In the genomic region with DNA sequence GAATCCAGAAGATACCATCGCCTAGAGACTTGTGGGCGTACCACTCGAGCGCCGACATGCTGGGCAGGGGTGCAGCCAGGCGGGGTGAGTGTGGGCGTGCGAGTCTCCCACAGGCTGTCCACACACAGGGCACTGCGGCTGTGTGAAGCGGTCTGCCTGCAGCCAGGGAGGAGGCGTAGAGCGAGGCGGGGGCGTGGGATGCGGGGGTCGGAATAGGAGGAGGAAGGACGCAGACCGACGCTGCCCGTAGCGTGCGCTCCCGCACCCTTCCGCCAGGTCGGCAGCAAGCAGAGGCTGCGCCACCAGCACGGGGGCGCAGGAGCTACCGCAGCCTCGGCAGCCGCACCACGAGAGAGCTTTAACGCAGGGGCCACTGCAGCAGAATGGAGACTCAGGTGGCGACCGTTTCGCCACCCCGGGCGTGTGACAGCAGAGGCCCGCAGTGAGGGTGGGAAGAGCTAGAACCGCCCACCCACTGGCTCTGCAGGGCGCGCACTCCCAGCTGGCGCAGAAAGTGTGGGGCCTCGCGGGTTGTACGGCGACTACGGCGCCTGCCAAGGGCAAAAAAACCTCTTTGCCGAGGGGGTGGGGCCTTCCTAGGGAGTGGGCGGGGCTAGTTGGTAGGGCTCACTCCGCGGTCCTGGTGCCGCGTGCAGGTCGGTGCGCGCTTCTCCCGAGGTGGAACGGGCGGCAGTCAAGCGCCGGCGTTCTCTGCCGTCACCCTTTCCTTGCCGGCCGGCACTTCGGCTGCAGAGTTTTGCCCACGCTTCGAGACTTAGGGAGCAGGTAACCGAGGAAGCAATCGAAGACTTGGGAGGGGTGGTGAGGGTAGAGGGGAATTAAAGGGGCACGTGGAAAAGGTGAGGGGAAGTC, we compare ENCODE assay signal across 8 cellular contexts. TPM values are rescaled to one million over a fixed set of nuclear protein-coding genes. Genes with fewer than 3 reads are reported as not detected.
DNase-seq lines count a peak whose midpoint lies in the region; ATAC-seq, FAIRE-seq and TF ChIP-seq lines count a peak whose summit lies in the region.

A gene (minus strand): TSS at position 537 of the 873 bp plus-strand sequence. CDS start 479 bp downstream, at position 58.
A gene with protein sequence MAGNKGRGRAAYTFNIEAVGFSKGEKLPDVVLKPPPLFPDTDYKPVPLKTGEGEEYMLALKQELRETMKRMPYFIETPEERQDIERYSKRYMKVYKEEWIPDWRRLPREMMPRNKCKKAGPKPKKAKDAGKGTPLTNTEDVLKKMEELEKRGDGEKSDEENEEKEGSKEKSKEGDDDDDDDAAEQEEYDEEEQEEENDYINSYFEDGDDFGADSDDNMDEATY (plus strand): TSS at position 630 of the 873 bp plus-strand sequence. CDS start 10,704 bp downstream, outside the sequence.

- DNase-seq in GM19239 (ENCODE audit: insufficient read length, low spot score) (peak; percentile 64), NCI-H524 treated with DMSO at 0.1 percent for 48 hours (lab: John Stamatoyannopoulos, UW) (peak; percentile 63), cortex of kidney (lab: John Stamatoyannopoulos, UW) (peak; percentile 48), left lung (peak; percentile 94 to 96)
- DNase-seq in activated CD4-positive, alpha-beta T cell treated with anti-CD3 and anti-CD28 coated beads, Interleukin-2, amount 10 ng/mL, durations not matched to agents 24 days and 14 days, result peak; percentile 97
- DNase-seq in stimulated activated CD4-positive, alpha-beta T cell treated with anti-CD3 and anti-CD28 coated beads, Interleukin-2, amount 100 ng/mL, for 4 hours (ENCODE audit: low read depth), result peak; percentile 92

- no peaks in the 10 kb centered on the region for H3K27me3 Mint-ChIP-seq in activated CD4-positive, alpha-beta T cell treated with anti-CD3 and anti-CD28 coated beads, Interleukin-2, amount 10 ng/mL, durations not matched to agents 24 days and 14 days

- peak within 1 kb of the TSS; percentile 87 to 99 (median 91) for H3K4me2 ChIP-seq in BLaER1 treated with 17β-estradiol and CSF1 and Interleukin-3, amounts not matched to agents 10 nM and 100 nM

- intact Hi-C loops in activated CD4-positive, alpha-beta T cell treated with anti-CD3 and anti-CD28 coated beads, Interleukin-2, amount 10 ng/mL, durations not matched to agents 24 days and 14 days (cut with micrococcal nuclease), result loop anchor here (1.0 to 5.0 kb wide), 4 partner anchors 34 to 908 kb away; a partner anchor contains a TSS
- intact Hi-C loops in left lung (cut with DNase I), result no loop called here

- peaks cover 0 to 18% (median 5%) of the 10 kb centered on the region in 11 experiments; a peak in 11 of 22 replicates for H3K9me3 ChIP-seq in BLaER1 treated with 17β-estradiol and CSF1 and Interleukin-3, amounts not matched to agents 10 nM and 100 nM (replicated peaks in 1 of 11)
- H3K9me3 ChIP-seq in left lung, result no peaks in the 10 kb centered on the region

- peak within 1 kb of the TSS; percentile 98 for H3K4me3 Mint-ChIP-seq in activated CD4-positive, alpha-beta T cell treated with anti-CD3 and anti-CD28 coated beads, Interleukin-2, amount 10 ng/mL, durations not matched to agents 24 days and 14 days

- H3K36me3 Mint-ChIP-seq in activated CD4-positive, alpha-beta T cell treated with anti-CD3 and anti-CD28 coated beads, Interleukin-2, amount 10 ng/mL, durations not matched to agents 24 days and 14 days (ENCODE audit: low read depth), result peaks cover 16% of the 10 kb centered on the region

- H3K4me1 Mint-ChIP-seq in activated CD4-positive, alpha-beta T cell treated with anti-CD3 and anti-CD28 coated beads, Interleukin-2, amount 10 ng/mL, durations not matched to agents 24 days and 14 days, result peaks cover 38% of the 10 kb centered on the region

- H4K20me1 ChIP-seq in BLaER1 treated with 17β-estradiol and CSF1 and Interleukin-3, amounts not matched to agents 10 nM and 100 nM, result no peaks in the 10 kb centered on the region

- H3K27ac ChIP-seq in BLaER1 treated with 17β-estradiol and CSF1 and Interleukin-3, amounts not matched to agents 10 nM and 100 nM, result peak within 1 kb of the TSS in 10 of 11 experiments; percentile 62 to 88 (median 84); a peak in 21 of 22 replicates
- peak within 1 kb of the TSS; percentile 81 to 86 for H3K27ac ChIP-seq in left lung

- peak within 1 kb of the TSS; percentile 75 to 89 (median 83) for H3K9ac ChIP-seq in BLaER1 treated with 17β-estradiol and CSF1 and Interleukin-3, amounts not matched to agents 10 nM and 100 nM

- ATAC-seq in HG03442 (IDR thresholded peaks at IDR 0.05; ENCODE audit: unreplicated experiment) (peak; percentile 82), left lung (peak; percentile 95)

- FAIRE-seq in GM19239 (lab: Jason Lieb, UNC), result peak; percentile 95

- H3K4me1 ChIP-seq in BLaER1 treated with 17β-estradiol and CSF1 and Interleukin-3, amounts not matched to agents 10 nM and 100 nM, result peaks cover 11 to 41% (median 31%) of the 10 kb centered on the region in 10 experiments
- peaks cover 0 to 20% of the 10 kb centered on the region in 2 donors for H3K4me1 ChIP-seq in left lung

- peaks cover 0 to 32% (median 9%) of the 10 kb centered on the region in 11 experiments; a peak in 12 of 22 replicates for H3K36me3 ChIP-seq in BLaER1 treated with 17β-estradiol and CSF1 and Interleukin-3, amounts not matched to agents 10 nM and 100 nM
- H3K36me3 ChIP-seq in left lung, result no peaks in the 10 kb centered on the region

- peak within 1 kb of the TSS; percentile 73 to 91 (median 83) for H3K4me3 ChIP-seq in BLaER1 treated with 17β-estradiol and CSF1 and Interleukin-3, amounts not matched to agents 10 nM and 100 nM
- peak within 1 kb of the TSS; percentile 87 to 97 for H3K4me3 ChIP-seq in left lung

- TF ChIP-seq CTCF in left lung (IDR thresholded peaks at IDR 0.05), result peak; percentile 25 to 58

- H3K9me3 Mint-ChIP-seq in activated CD4-positive, alpha-beta T cell treated with anti-CD3 and anti-CD28 coated beads, Interleukin-2, amount 10 ng/mL, durations not matched to agents 24 days and 14 days, result no peaks in the 10 kb centered on the region

- H3K27ac Mint-ChIP-seq in activated CD4-positive, alpha-beta T cell treated with anti-CD3 and anti-CD28 coated beads, Interleukin-2, amount 10 ng/mL, durations not matched to agents 24 days and 14 days, result peak within 1 kb of the TSS; percentile 97

- H3K27me3 ChIP-seq in BLaER1 treated with 17β-estradiol and CSF1 and Interleukin-3, amounts not matched to agents 10 nM and 100 nM, result no peaks in the 10 kb centered on the region
- H3K27me3 ChIP-seq in left lung, result no peaks in the 10 kb centered on the region

RNA-seq across cellular contexts. Expression of the first gene that starts in this region (rescaled TPM):
- 6.1 and 6.4 TPM in 2 replicates for total RNA-seq in activated CD4-positive, alpha-beta T cell treated with anti-CD3 and anti-CD28 coated beads, Interleukin-2, amount 10 ng/mL, durations not matched to agents 24 days and 14 days
- 1 to 10 TPM; 3.8 to 5.0 TPM for total RNA-seq in left lung

RNA-seq across cellular contexts. Expression of the second gene that starts in this region (rescaled TPM):
- 22.2 and 25.1 TPM in 2 replicates for total RNA-seq in activated CD4-positive, alpha-beta T cell treated with anti-CD3 and anti-CD28 coated beads, Interleukin-2, amount 10 ng/mL, durations not matched to agents 24 days and 14 days
- 1 to 10 TPM; 2.0 to 2.6 TPM for total RNA-seq in left lung

Comparison
In these comparisons a context has a peak if more than half of its experiments do, and no peak if none do; other contexts are left out.
1. Peak in every context shown above with its lines: DNase-seq, ATAC-seq, H3K4me3 ChIP-seq and H3K27ac ChIP-seq.